ENCODE assay signal across 8 cellular contexts in genomic region chr6:28383235-28384142, GRCh38. TPM values are rescaled to one million over a fixed set of nuclear protein-coding genes. Genes with fewer than 3 reads are reported as not detected.
DNase-seq lines count a peak whose midpoint lies in the region; ATAC-seq and TF ChIP-seq lines count a peak whose summit lies in the region.

No MANE protein-coding gene starts in this region.

- H3K4me3 Mint-ChIP-seq in activated naive CD8-positive, alpha-beta T cell treated with anti-CD3 and anti-CD28 coated beads for 36 hours: peak overlapping the region; percentile 72

- H2BK120ac ChIP-seq in neuronal stem cell (ENCODE audit: low read depth, low read length): no peak overlapping the region

- H3K27me3 Mint-ChIP-seq in activated naive CD8-positive, alpha-beta T cell treated with anti-CD3 and anti-CD28 coated beads for 36 hours: no peaks in the 10 kb centered on the region

- no peak overlapping the region for H2BK12ac ChIP-seq in neuronal stem cell (ENCODE audit: low read length)

- peak overlapping the region; percentile 78 for H3K9ac ChIP-seq in neuronal stem cell (ENCODE audit: low read depth, low read length, poor library complexity)

- DNase-seq in AG09319 (ENCODE audit: extremely low read depth, low read depth) (peak; percentile 61), NCI-H526 treated with DMSO at 0.1 percent for 48 hours (lab: John Stamatoyannopoulos, UW) (peak; percentile 82), head of caudate nucleus (peak; percentile 36 to 81 (median 61)), neuronal stem cell (ENCODE audit: low spot score) (peak; percentile 83), uterus (peak; percentile 80 to 85)
- DNase-seq in activated naive CD8-positive, alpha-beta T cell treated with anti-CD3 and anti-CD28 coated beads for 36 hours: peak; percentile 57

- peaks cover 4% of the 10 kb centered on the region for H3K9me3 Mint-ChIP-seq in activated naive CD8-positive, alpha-beta T cell treated with anti-CD3 and anti-CD28 coated beads for 36 hours

- H3K18ac ChIP-seq in neuronal stem cell (ENCODE audit: low read length): peak overlapping the region; percentile 79

- H3K4me1 ChIP-seq in neuronal stem cell (ENCODE audit: control insufficient read depth in 2 of 2, insufficient read depth in 1 of 2, low read depth in 1 of 2, low read length in 2 of 2) (peaks cover 0 to 1% of the 10 kb centered on the region in 2 donors), uterus (no peaks in the 10 kb centered on the region)

- peak overlapping the region; percentile 53 for H3K4me2 ChIP-seq in neuronal stem cell (ENCODE audit: insufficient read depth, low read length, poor library complexity, severe bottlenecking)

- H3K27me3 ChIP-seq in neuronal stem cell (ENCODE audit: control insufficient read depth in 3 of 3, insufficient read depth in 3 of 3, low read depth in 1 of 3, low read length in 3 of 3) (no peaks in the 10 kb centered on the region), uterus (no peaks in the 10 kb centered on the region)

- no peak overlapping the region for H2BK15ac ChIP-seq in neuronal stem cell (ENCODE audit: low read length)

- no peak overlapping the region for H4K91ac ChIP-seq in neuronal stem cell (ENCODE audit: low read depth, low read length, poor library complexity)

- peak; percentile 23 to 24 for TF ChIP-seq POLR2A in uterus (IDR thresholded peaks at IDR 0.05)

- ATAC-seq in GM18858 (IDR thresholded peaks at IDR 0.05; ENCODE audit: unreplicated experiment): peak; percentile 71
- ATAC-seq in HG03060 (IDR thresholded peaks at IDR 0.05; ENCODE audit: low read depth, unreplicated experiment): peak; percentile 82

- no peak overlapping the region for H2AFZ ChIP-seq in neuronal stem cell (ENCODE audit: low read length)

- H3K4me3 ChIP-seq in neuronal stem cell (ENCODE audit: low read length in 2 of 2) (peak overlapping the region in 1 of 2 donors; percentile 78), uterus (peak overlapping the region; percentile 39 to 44)

- no peak overlapping the region for H2AK5ac ChIP-seq in neuronal stem cell (ENCODE audit: low read depth, low read length)

- no peak overlapping the region for H4K8ac ChIP-seq in neuronal stem cell (ENCODE audit: low read depth, low read length)

- H3K14ac ChIP-seq in neuronal stem cell (ENCODE audit: low read length): no peak overlapping the region

- peaks cover 4 to 22% of the 10 kb centered on the region in 2 donors for H3K9me3 ChIP-seq in neuronal stem cell (replicated peaks in 1 of 2; ENCODE audit: control insufficient read depth in 2 of 2, insufficient read depth in 1 of 2, low read depth in 1 of 2, low read length in 2 of 2)
- peaks cover 0 to 6% of the 10 kb centered on the region in 2 donors for H3K9me3 ChIP-seq in uterus

- H3K36me3 Mint-ChIP-seq in activated naive CD8-positive, alpha-beta T cell treated with anti-CD3 and anti-CD28 coated beads for 36 hours: peaks cover 78% of the 10 kb centered on the region

- TF ChIP-seq CTCF in AG09319 (IDR thresholded peaks at IDR 0.05; ENCODE audit: low read depth, low read length): peak; percentile 39
- TF ChIP-seq CTCF in uterus (IDR thresholded peaks at IDR 0.05): peak in 3 of 4 experiments; percentile 23 to 40 (median 32)

- H3K36me3 ChIP-seq in neuronal stem cell (replicated peaks in 1 of 2; ENCODE audit: control insufficient read depth in 2 of 2, insufficient read depth in 2 of 2, low read length in 2 of 2) (peaks cover 22 to 100% of the 10 kb centered on the region in 2 donors), uterus (no peaks in the 10 kb centered on the region)

- peak overlapping the region; percentile 75 for H3K27ac ChIP-seq in neuronal stem cell (replicated peaks; ENCODE audit: low read length)
- peak overlapping the region; percentile 72 to 82 for H3K27ac ChIP-seq in uterus

- no peak overlapping the region for H3K4ac ChIP-seq in neuronal stem cell (ENCODE audit: low read length)

- peak overlapping the region; percentile 73 for H3K27ac Mint-ChIP-seq in activated naive CD8-positive, alpha-beta T cell treated with anti-CD3 and anti-CD28 coated beads for 36 hours

- no peak overlapping the region for H2BK5ac ChIP-seq in neuronal stem cell (ENCODE audit: low read length)

- peaks cover 2% of the 10 kb centered on the region for H3K79me1 ChIP-seq in neuronal stem cell (ENCODE audit: low read depth, low read length)

- no CpG with 5 or more reads among the region's 31 CpGs for WGBS in neuronal stem cell (ENCODE audit: extremely low coverage in 2 of 2, insufficient read length in 2 of 2, insufficient replicate concordance in 1 of 2), 2 donors

- H3K4me1 Mint-ChIP-seq in activated naive CD8-positive, alpha-beta T cell treated with anti-CD3 and anti-CD28 coated beads for 36 hours: peaks cover 23% of the 10 kb centered on the region

- H3K23ac ChIP-seq in neuronal stem cell (ENCODE audit: low read depth, low read length, poor library complexity): no peak overlapping the region

- intact Hi-C loops in head of caudate nucleus (cut with DNase I) (no loop called here), uterus (cut with DNase I; ENCODE audit: low total_unique reads) (no loop called here)

RNA-seq across cellular contexts. Expression of gene ZSCAN12, which starts 16.1 kb away (rescaled TPM):
- 1 to 10 TPM; 6.8 to 7.2 TPM for total RNA-seq in activated naive CD8-positive, alpha-beta T cell treated with anti-CD3 and anti-CD28 coated beads for 36 hours
- 5.6 TPM for polyA plus RNA-seq in neuronal stem cell (2013, experiment 1 of 2)
- polyA plus RNA-seq in neuronal stem cell (2013, experiment 2 of 2): 5.8 TPM
- 10 to 100 TPM in 2 of 4 donors, 1 to 10 TPM in 2; 3.8 to 22.2 (median 8.4) TPM for total RNA-seq in uterus

RNA-seq across cellular contexts. Expression of gene ZKSCAN3, which starts 33.7 kb away (rescaled TPM):
- total RNA-seq in activated naive CD8-positive, alpha-beta T cell treated with anti-CD3 and anti-CD28 coated beads for 36 hours: 1 to 10 TPM; 1.8 TPM
- polyA plus RNA-seq in neuronal stem cell (2013, experiment 1 of 2): 5.4 TPM
- polyA plus RNA-seq in neuronal stem cell (2013, experiment 2 of 2): 5.4 TPM
- 10 to 100 TPM in 1 of 4 donors, 1 to 10 TPM in 2, under 1 TPM in 1; 0.29 to 12.3 (median 5.1) TPM for total RNA-seq in uterus

RNA-seq across cellular contexts. Expression of gene ZSCAN31, which starts 47.5 kb away (rescaled TPM):
- 1 to 10 TPM; 2.5 to 3.0 TPM for total RNA-seq in activated naive CD8-positive, alpha-beta T cell treated with anti-CD3 and anti-CD28 coated beads for 36 hours
- polyA plus RNA-seq in neuronal stem cell (2013, experiment 1 of 2): 2.7 TPM
- polyA plus RNA-seq in neuronal stem cell (2013, experiment 2 of 2): 2.2 TPM
- total RNA-seq in uterus: 10 to 100 TPM in 3 of 4 donors, 1 to 10 TPM in 1; 3.5 to 63.8 (median 31.5) TPM

RNA-seq across cellular contexts. Expression of gene ZSCAN23, which starts 59.8 kb away (rescaled TPM):
- 1 to 10 TPM; 1.3 to 1.6 TPM for total RNA-seq in activated naive CD8-positive, alpha-beta T cell treated with anti-CD3 and anti-CD28 coated beads for 36 hours
- 4.9 TPM for polyA plus RNA-seq in neuronal stem cell (2013, experiment 1 of 2)
- 3.7 TPM for polyA plus RNA-seq in neuronal stem cell (2013, experiment 2 of 2)
- total RNA-seq in uterus: 10 to 100 TPM in 1 of 4 donors, 1 to 10 TPM in 1, under 1 TPM in 1, not detected in 1; 0.26 to 21.3 (median 7.5) TPM
